Comparison of ENCODE assay signal across 1 cellular context in genomic region chr4:110364911-110365520, GRCh38.
TF ChIP-seq lines count a peak whose summit lies in the region.

No MANE protein-coding gene starts in this region.

TF ChIP-seq in GM23338, 12 proteins besides CTCF, POLR2A, EP300 and RAD21 (continued from another document):
- TF ChIP-seq ETS1 (IDR thresholded peaks at IDR 0.05) (no peak), ZNF462 (CRISPR knock-in tag; IDR thresholded peaks at IDR 0.05) (no peak), ZNF114 (CRISPR knock-in tag; IDR thresholded peaks at IDR 0.05) (no peak), STAT1 (IDR thresholded peaks at IDR 0.05; ENCODE audit: unreplicated experiment) (no peak), EZH2phosphoT487 (IDR thresholded peaks at IDR 0.05; ENCODE audit: unreplicated experiment) (no peak)
TF ChIP-seq in GM23338: peak in this region for 0.
